Comparison of ENCODE assay signal across 19 cellular contexts in genomic region chr10:77771450-77771849, GRCh38.
"Had no signal": no experiment of that assay in that cellular context is flagged by ENCODE, and none has a peak within 500 bp of the region (broad histone marks: within the 10 kb centered on the region; RNA-seq: fewer than 3 reads in every experiment).

No MANE protein-coding gene starts in this region.

- H3K27me3 ChIP-seq: adrenal gland, breast epithelium had no signal

- H3K4me3 ChIP-seq: adrenal gland, breast epithelium had no signal

- H3K9me3 ChIP-seq: adrenal gland had no signal

- H3K36me3 ChIP-seq: adrenal gland, breast epithelium had no signal

- H3K27ac ChIP-seq: adrenal gland, breast epithelium had no signal

- DNase-seq: activated CD4-positive, alpha-beta T cell treated with anti-CD3 and anti-CD28 coated beads for 48 hours; activated CD4-positive, alpha-beta T cell treated with anti-CD3 and anti-CD28 coated beads, Interleukin-2, amount 50 U/mL, for 4 hours; activated CD8-positive, alpha-beta T cell treated with anti-CD3 and anti-CD28 coated beads, Interleukin-2, amount 10 ng/mL, durations not matched to agents 7 days and 5 days; activated naive CD4-positive, alpha-beta T cell treated with anti-CD3 and anti-CD28 coated beads, Interleukin-2, amount 50 U/mL, for 16 hours; activated naive CD8-positive, alpha-beta T cell treated with anti-CD3 and anti-CD28 coated beads, Interleukin-2, amount 10 ng/mL, durations not matched to agents 7 days and 5 days; activated T-cell treated with anti-CD3 and anti-CD28 coated beads, Interleukin-2, amount 50 U/mL, for 1 hour; anterior cingulate cortex; caudate nucleus; NCI-H1930; NCI-H2107; NCI-H2171 treated with DMSO at 0.1 percent for 48 hours; NCI-H226; NCI-H526; NCI-H774; OCI-M1; SHP77 treated with DMSO at 0.1 percent for 48 hours had no signal

- H3K4me1 ChIP-seq: adrenal gland, breast epithelium had no signal

- ATAC-seq: activated CD4-positive, CD25-positive, alpha-beta regulatory T cell treated with anti-CD3 and anti-CD28 coated beads, Interleukin-2, amount 50 U/mL, for 24 hours; activated CD8-positive, alpha-beta T cell treated with anti-CD3 and anti-CD28 coated beads, Interleukin-2, amount 10 ng/mL, durations not matched to agents 7 days and 5 days had no signal
